Comparison of ENCODE assay signal across 16 cellular contexts in the genomic region with DNA sequence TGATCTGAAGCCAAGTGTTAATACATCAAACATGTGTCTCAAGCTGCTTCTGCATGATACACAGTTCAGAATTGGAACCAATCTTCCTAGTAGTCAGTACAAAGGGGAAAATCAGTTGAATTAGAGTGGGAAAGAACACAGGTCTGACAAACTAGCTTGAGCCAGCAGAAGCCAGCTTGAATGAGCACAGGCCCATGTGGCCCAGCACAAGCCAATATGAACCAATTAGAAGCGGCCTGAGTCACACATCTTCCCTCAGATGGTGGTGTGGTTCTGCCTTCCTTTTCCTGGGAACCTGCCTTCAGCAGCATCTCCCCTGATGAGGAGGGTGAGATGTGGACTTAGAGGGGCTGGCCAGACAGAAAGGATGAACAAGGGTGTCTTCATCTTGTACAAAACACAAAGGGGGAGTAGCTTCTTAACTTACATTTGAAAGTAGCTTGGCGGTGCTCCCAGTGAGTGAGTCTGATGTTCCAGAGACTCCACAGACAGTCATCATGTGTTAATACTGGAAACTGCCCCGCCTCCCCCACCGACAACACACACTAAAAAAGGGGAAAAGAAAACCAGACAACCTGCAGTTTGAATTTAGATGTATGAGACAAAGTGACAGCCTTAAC.
DNase-seq lines count a peak whose midpoint lies in the region; FAIRE-seq and TF ChIP-seq lines count a peak whose summit lies in the region.
"Had no signal": no experiment of that assay in that cellular context is flagged by ENCODE, and none has a peak within 500 bp of the region (broad histone marks: within the 10 kb centered on the region; RNA-seq: fewer than 3 reads in every experiment).

No MANE protein-coding gene starts in this region.

- no peaks in the 10 kb centered on the region for H3K27me3 ChIP-seq in testis
- H3K27me3 ChIP-seq in small intestine (ENCODE audit: control insufficient read depth in 2 of 2, insufficient read depth in 2 of 2, low read length in 2 of 2) = no peaks in the 10 kb centered on the region

- FAIRE-seq in small intestine (lab: Jason Lieb, UNC) = no peak

- H3K36me3 ChIP-seq in testis (ENCODE audit: low read depth, missing control alignments) = no peaks in the 10 kb centered on the region
- H3K36me3 ChIP-seq in small intestine (ENCODE audit: control insufficient read depth in 2 of 2, insufficient read depth in 2 of 2, low read length in 2 of 2) = no peaks in the 10 kb centered on the region
- H3K36me3 ChIP-seq: prostate gland had no signal

- POLR2A ChIA-PET in GM10248 (lab: Yijun Ruan, JAX) = no interaction called here

- H3K9me3 ChIP-seq in testis = no peaks in the 10 kb centered on the region
- H3K9me3 ChIP-seq in small intestine (ENCODE audit: control insufficient read depth, low read depth) = no peaks in the 10 kb centered on the region
- H3K9me3 ChIP-seq: prostate gland had no signal

- intact Hi-C loops in testis (cut with DNase I; ENCODE audit: low total_unique reads) = no loop called here

- H3K4me3 ChIP-seq in testis (no peak overlapping the region), small intestine (ENCODE audit: low read depth in 1 of 2, low read length in 2 of 2) (no peak overlapping the region)
- H3K4me3 ChIP-seq: coronary artery, prostate gland had no signal

- WGBS in testis, 2 donors = 58 to 79% methylated on average over 3 to 4 of the region's 4 CpGs
- WGBS in small intestine, 3 donors = 73 to 78% (median 74%) methylated on average over 4 of the region's 4 CpGs

- H3K4me1 ChIP-seq in testis = no peaks in the 10 kb centered on the region
- H3K4me1 ChIP-seq in small intestine (ENCODE audit: control insufficient read depth in 2 of 2, insufficient read depth in 1 of 2, low read depth in 1 of 2, low read length in 1 of 2) = no peaks in the 10 kb centered on the region
- H3K4me1 ChIP-seq: prostate gland had no signal

- no peak for TF ChIP-seq POLR2A in testis (IDR thresholded peaks at IDR 0.05)

- DNase-seq in DMS 273 (lab: John Stamatoyannopoulos, UW; ENCODE audit: unreplicated experiment) = peak; percentile 24
- DNase-seq in DMS 273 treated with DMSO at 0.1 percent for 48 hours (lab: John Stamatoyannopoulos, UW) = no peak
- DNase-seq in SW480 (ENCODE audit: low spot score) = peak; percentile 29
- DNase-seq in foreskin melanocyte = peak; percentile 57
- peak; percentile 17 for DNase-seq in testis
- DNase-seq in GM10248 (ENCODE audit: extremely low spot score) = no peak
- DNase-seq in DMS153 (lab: John Stamatoyannopoulos, UW) = no peak
- DNase-seq in small intestine = no peak
- DNase-seq: activated CD4-positive, alpha-beta memory T cell treated with anti-CD3 and anti-CD28 coated beads, Interleukin-2, amount 10 ng/mL, durations not matched to agents 7 days and 5 days; activated naive CD4-positive, alpha-beta T cell treated with Interleukin-2 at 50 U/mL for 16 hours; glutamatergic neuron; NCI-H748 treated with DMSO at 0.1 percent for 48 hours; T-helper 1 cell had no signal

- CTCF ChIA-PET in GM10248 (lab: Yijun Ruan, JAX) = no interaction called here

- TF ChIP-seq CTCF in testis (IDR thresholded peaks at IDR 0.05) (no peak), GM10248 (IDR thresholded peaks at IDR 0.05; ENCODE audit: control extremely low read depth, extremely low read depth, low read depth, missing control alignments) (no peak)

- H3K27ac ChIP-seq in testis = no peak overlapping the region
- no peak overlapping the region for H3K27ac ChIP-seq in small intestine (ENCODE audit: low read depth in 1 of 2, low read length in 1 of 2)
- H3K27ac ChIP-seq: 22Rv1, coronary artery, prostate gland had no signal

Comparison
In these comparisons a context has a peak if more than half of its experiments do, and no peak if none do; other contexts are left out.
1. DNase-seq: peak in DMS 273 (single experiment), SW480 (single experiment), foreskin melanocyte (single experiment) and testis (single experiment); none in DMS 273 treated with DMSO at 0.1 percent for 48 hours (single experiment), GM10248 (single experiment), DMS153 (single experiment) and small intestine (single experiment).